Comparison of ENCODE assay signal across 6 cellular contexts in the genomic region with DNA sequence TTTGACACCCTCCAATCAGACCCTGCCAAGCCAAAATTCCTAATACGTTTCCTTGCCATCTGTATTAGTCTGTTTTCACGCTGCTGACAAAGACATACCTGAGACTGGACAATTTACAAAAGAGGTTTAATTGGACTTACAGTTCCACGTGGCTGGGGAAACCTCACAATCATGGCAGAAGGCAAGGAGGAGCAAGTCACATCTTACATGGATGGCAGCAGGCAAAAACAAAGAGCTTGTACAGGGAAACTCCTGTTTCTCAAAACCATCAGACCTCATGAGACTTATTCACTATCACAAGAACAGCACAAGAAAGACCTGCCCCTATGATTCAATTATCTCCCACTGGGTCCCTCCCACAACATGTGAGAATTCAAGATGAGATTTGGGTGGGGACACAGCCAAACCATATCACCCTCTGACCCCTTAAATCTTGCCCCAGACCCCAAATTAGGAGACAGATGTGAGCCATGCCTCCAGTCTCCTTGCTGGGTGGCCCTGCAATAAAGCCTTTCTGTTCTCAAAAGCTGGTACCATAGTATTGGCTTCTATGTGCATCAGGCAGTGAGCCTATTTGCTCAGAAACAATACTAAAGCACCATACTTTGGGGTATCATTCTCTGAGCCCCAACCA. TPM values are rescaled to one million over a fixed set of nuclear protein-coding genes. Genes with fewer than 3 reads are reported as not detected.
"Had no signal": no experiment of that assay in that cellular context is flagged by ENCODE, and none has a peak within 500 bp of the region (broad histone marks: within the 10 kb centered on the region; RNA-seq: fewer than 3 reads in every experiment).

No MANE protein-coding gene starts in this region.

RNA-seq across cellular contexts. Expression of a gene that starts 42.4 kb away (rescaled TPM):
- total RNA-seq: activated CD4-positive, alpha-beta memory T cell treated with anti-CD3 and anti-CD28 coated beads for 36 hours; activated CD4-positive, alpha-beta T cell treated with anti-CD3 and anti-CD28 coated beads, Interleukin-2, amount 10 ng/mL, durations not matched to agents 7 days and 5 days; activated T-cell treated with anti-CD3 and anti-CD28 coated beads, Interleukin-2, amount 50 U/mL, for 4 hours; ascending aorta; body of pancreas; bronchial epithelial cell had no signal
